In the genomic region with DNA sequence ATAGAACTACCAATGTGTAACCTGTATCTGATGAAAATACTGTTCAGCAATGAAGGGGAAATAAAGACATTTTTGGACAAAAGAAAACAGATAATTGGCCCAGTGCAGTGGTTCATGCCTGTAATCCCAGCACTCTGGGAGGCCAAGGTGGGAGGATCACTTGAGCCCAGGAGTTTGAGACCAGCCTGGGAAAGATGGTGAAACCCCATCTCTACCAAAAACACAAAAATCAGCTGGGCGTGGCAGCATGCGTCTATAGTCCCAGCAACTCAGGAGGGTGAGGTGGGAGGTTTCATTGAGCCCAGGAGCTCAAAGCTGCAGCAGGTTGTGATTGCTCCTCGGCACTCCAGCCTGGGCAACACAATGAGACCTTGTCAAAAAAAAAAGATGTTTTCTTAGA, we compare ENCODE assay signal across 3 cellular contexts. TPM values are rescaled to one million over a fixed set of nuclear protein-coding genes. Genes with fewer than 3 reads are reported as not detected.
"Had no signal": no experiment of that assay in that cellular context is flagged by ENCODE, and none has a peak within 500 bp of the region (broad histone marks: within the 10 kb centered on the region; RNA-seq: fewer than 3 reads in every experiment).

No MANE protein-coding gene starts in this region.

RNA-seq across cellular contexts. Expression of gene TUBA3C, which starts 11.0 kb away (rescaled TPM):
- total RNA-seq: LHCN-M2, MCF 10A, NCI-H460 had no signal
